8 cellular contexts compared by ENCODE assay signal in the genomic region with DNA sequence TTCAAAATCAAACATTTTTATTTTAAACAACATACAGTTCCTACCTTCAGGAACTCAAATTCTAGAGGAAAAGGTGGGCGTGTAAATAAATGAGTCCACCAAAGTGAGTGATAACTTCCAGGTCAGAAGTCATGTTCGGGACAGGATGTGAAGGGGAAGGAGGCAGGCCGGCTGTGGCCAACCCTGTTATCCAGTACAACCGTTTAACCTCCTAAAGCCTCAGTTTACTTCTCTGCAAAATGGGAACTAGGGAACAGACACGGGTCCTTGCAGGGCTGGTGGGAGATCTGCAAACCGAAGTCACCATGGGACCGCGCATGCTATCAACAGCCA.
DNase-seq lines count a peak whose midpoint lies in the region; ATAC-seq and TF ChIP-seq lines count a peak whose summit lies in the region.

No MANE protein-coding gene starts in this region.

- no peaks in the 10 kb centered on the region for H3K27me3 ChIP-seq in iPS-20b (ENCODE audit: insufficient read depth, low read length)

- H3K4me1 ChIP-seq in iPS-20b (ENCODE audit: insufficient read depth, low read length), result peaks cover 16% of the 10 kb centered on the region

- ATAC-seq in GM18517 (IDR thresholded peaks at IDR 0.05; ENCODE audit: unreplicated experiment), result peak; percentile 22
- peak; percentile 13 for ATAC-seq in HG03025 (IDR thresholded peaks at IDR 0.05; ENCODE audit: low FRiP score, unreplicated experiment)

- peak overlapping the region; percentile 91 for H3K9ac ChIP-seq in iPS-20b (ENCODE audit: low read depth, low read length)

- peaks cover 18% of the 10 kb centered on the region; the same call in 1 of the 2 replicates for H3K36me3 ChIP-seq in iPS-20b (ENCODE audit: insufficient read depth, low read depth, low read length)

- DNase-seq in AG10803 (ENCODE audit: low read depth) (peak; percentile 41), NOMO-1 (lab: John Stamatoyannopoulos, UW; ENCODE audit: unreplicated experiment in 2 of 2) (peak; percentile 25 to 71), amniotic epithelial cell (ENCODE audit: low read depth) (peak; percentile 66), GOT3 (lab: John Stamatoyannopoulos, UW) (no peak)
- DNase-seq in stimulated activated CD4-positive, alpha-beta T cell treated with anti-CD3 and anti-CD28 coated beads, Interleukin-2, amount 100 ng/mL, for 48 hours, result peak; percentile 20 to 26

- H3K9me3 ChIP-seq in iPS-20b (ENCODE audit: insufficient read depth, low read depth, low read length), result no peaks in the 10 kb centered on the region

- peak overlapping the region; percentile 25 for H3K27ac ChIP-seq in iPS-20b (ENCODE audit: low read length)

- H3K4me3 ChIP-seq in AG10803 (ENCODE audit: low read length), result peak overlapping the region; percentile 99
- peak overlapping the region; percentile 99 for H3K4me3 ChIP-seq in iPS-20b (ENCODE audit: low read length)

- TF ChIP-seq CTCF in AG10803 (conservative IDR thresholded peaks at IDR 0.05; ENCODE audit: low read length), result no peak
